19 cellular contexts compared by ENCODE assay signal in the genomic region with DNA sequence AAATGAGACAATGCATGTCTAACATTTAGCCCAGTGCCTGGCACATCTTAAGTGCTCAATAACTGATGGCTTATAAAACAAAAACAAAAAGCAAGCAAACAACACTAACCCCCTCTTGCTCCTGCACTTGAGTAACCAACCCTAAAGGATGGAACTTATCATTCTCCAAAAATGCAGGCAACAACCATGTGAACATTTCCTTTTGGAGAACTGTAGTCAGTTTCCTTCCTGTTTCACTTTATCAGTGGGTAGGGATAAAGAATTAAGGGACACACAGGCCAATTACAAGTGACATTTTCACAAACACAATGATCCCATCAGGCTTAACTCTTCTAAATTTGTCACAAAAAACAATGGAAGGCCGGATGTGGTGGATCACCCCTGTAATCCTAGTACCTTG. TPM values are rescaled to one million over a fixed set of nuclear protein-coding genes. Genes with fewer than 3 reads are reported as not detected.
DNase-seq lines count a peak whose midpoint lies in the region; ATAC-seq and TF ChIP-seq lines count a peak whose summit lies in the region.
"Had no signal": no experiment of that assay in that cellular context is flagged by ENCODE, and none has a peak within 500 bp of the region (broad histone marks: within the 10 kb centered on the region; RNA-seq: fewer than 3 reads in every experiment).

No MANE protein-coding gene starts in this region.

- no peak overlapping the region for H3K4me3 Mint-ChIP-seq in neural progenitor cell

- no peaks in the 10 kb centered on the region for H3K27me3 ChIP-seq in IMR-90 (ENCODE audit: control insufficient read depth, insufficient read depth, low read length)
- H3K27me3 ChIP-seq in neural progenitor cell = no peaks in the 10 kb centered on the region

- no peak overlapping the region for H4K8ac ChIP-seq in IMR-90 (ENCODE audit: low read depth in 2 of 2, low read length in 2 of 2)

- H3K79me1 ChIP-seq in IMR-90 (ENCODE audit: low read depth in 1 of 2, low read length in 2 of 2) = no peaks in the 10 kb centered on the region

- H3K4me3 ChIP-seq in IMR-90 (ENCODE audit: insufficient read depth, low read depth, low read length) (no peak overlapping the region), fibroblast of pulmonary artery (replicated peaks; ENCODE audit: low read depth, low read length) (no peak overlapping the region), neural progenitor cell (no peak overlapping the region)
- H3K4me3 ChIP-seq: SK-N-MC had no signal

- H3K36me3 ChIP-seq in IMR-90 (ENCODE audit: control insufficient read depth, insufficient read depth, low read length) (peaks cover 10% of the 10 kb centered on the region), neural progenitor cell (peaks cover 9% of the 10 kb centered on the region)

- POLR2A ChIA-PET in IMR-90 (lab: Charles Lee; ENCODE audit: unreplicated experiment) = no interaction called here

- in situ Hi-C loops in IMR-90 (cut with MboI; ENCODE audit: low sequenced_read_pairs) = loop anchor here (10.0 kb wide), 1 partner anchor 225 kb away; no protein-coding TSS in a partner anchor

- TF ChIP-seq CTCF in IMR-90 (conservative IDR thresholded peaks at IDR 0.05; ENCODE audit: low read depth, low read length) = no peak
- TF ChIP-seq CTCF in fibroblast of pulmonary artery (IDR thresholded peaks at IDR 0.05; ENCODE audit: low read length, missing control alignments) = no peak
- no peak for TF ChIP-seq CTCF in neural progenitor cell (IDR thresholded peaks at IDR 0.05)

- no peaks in the 10 kb centered on the region for H3K4me1 Mint-ChIP-seq in neural progenitor cell

- no peak for TF ChIP-seq POLR2A in IMR-90 (IDR thresholded peaks at IDR 0.05; ENCODE audit: low read depth, low read length)

- H3K23ac ChIP-seq in IMR-90 (ENCODE audit: low read depth, low read length) = no peak overlapping the region

- no peak overlapping the region for H3K27ac ChIP-seq in IMR-90 (ENCODE audit: insufficient read depth, low read length)
- H3K27ac ChIP-seq in neural progenitor cell = no peak overlapping the region
- H3K27ac ChIP-seq: SK-N-MC had no signal

- H2AFZ ChIP-seq in IMR-90 (replicated peaks; ENCODE audit: low read length, poor library complexity) (no peak overlapping the region), neural progenitor cell (replicated peaks) (no peak overlapping the region)

- H3K4ac ChIP-seq in IMR-90 (ENCODE audit: low read depth, low read length) = no peak overlapping the region

- peak; percentile 46 for DNase-seq in EH (ENCODE audit: low read depth)
- peak; percentile 17 for DNase-seq in IMR-90
- DNase-seq in fibroblast of pulmonary artery (ENCODE audit: low read depth) = peak; percentile 35
- DNase-seq in neural progenitor cell (ENCODE audit: low spot score) = peak; percentile 18
- DNase-seq in activated T-cell treated with anti-CD3 and anti-CD28 coated beads for 4 hours = no peak
- DNase-seq in AG08396 (ENCODE audit: low spot score) = no peak
- DNase-seq: ACHN, AML-193, DMS 273 treated with DMSO at 0.1 percent for 48 hours, DND-41, GDM1, GOT3, KG1, NCI-H1105 treated with DMSO at 0.1 percent for 48 hours, NCI-H1694 treated with DMSO at 0.1 percent for 48 hours, OCI-M1, SHP77 had no signal

- no peak overlapping the region for H2AK9ac ChIP-seq in IMR-90 (replicated peaks; ENCODE audit: low read depth, low read length, poor library complexity)

- intact Hi-C loops in IMR-90 (cut with micrococcal nuclease) = loop anchor here (10.0 kb wide), 1 partner anchor 1225 kb away; no protein-coding TSS in a partner anchor

- no peak overlapping the region for H2BK15ac ChIP-seq in IMR-90 (ENCODE audit: low read depth, low read length)

- 100% methylated on average over 1 of the region's 1 CpG; no CpG with 5 or more reads in 1 of the 2 experiments for WGBS in IMR-90 (ENCODE audit: extremely low coverage in 2 of 2, insufficient read length in 1 of 2), 2 experiments

- H3K9me3 Mint-ChIP-seq in neural progenitor cell = no peaks in the 10 kb centered on the region

- H3K4me1 ChIP-seq in IMR-90 (ENCODE audit: control insufficient read depth, insufficient read depth, low read length) (peaks cover 3% of the 10 kb centered on the region; the same call in 1 of the 2 replicates), neural progenitor cell (no peaks in the 10 kb centered on the region)

- H3K18ac ChIP-seq in IMR-90 (ENCODE audit: low read depth, low read length) = no peak overlapping the region

- dilution Hi-C loops in IMR-90 (cut with HindIII; ENCODE audit: low sequenced_read_pairs, unreplicated experiment) = no loop called here

- H3K56ac ChIP-seq in IMR-90 (ENCODE audit: extremely low read depth, insufficient read depth, low read length) = no peak overlapping the region

- no peak overlapping the region for H2BK5ac ChIP-seq in IMR-90 (ENCODE audit: low read depth, low read length, poor library complexity, severe bottlenecking)

- H2AK5ac ChIP-seq in IMR-90 (ENCODE audit: low read depth, low read length) = no peak overlapping the region

- no peaks in the 10 kb centered on the region for H3K79me2 ChIP-seq in neural progenitor cell (ENCODE audit: low read depth)

- H3K14ac ChIP-seq in IMR-90 (replicated peaks; ENCODE audit: low read depth, low read length) = 0 out of 2 replicates have a peak overlapping the region, but pooled peaks have one; percentile 21

- ATAC-seq in IMR-90 (ENCODE audit: low read depth) = no peak
- ATAC-seq in GM21576 (IDR thresholded peaks at IDR 0.05; ENCODE audit: unreplicated experiment) = no peak

- no peaks in the 10 kb centered on the region for H3K9me1 ChIP-seq in IMR-90 (ENCODE audit: insufficient read depth, low read length)

- H4K20me1 ChIP-seq in IMR-90 (ENCODE audit: insufficient read depth, low read length) (no peaks in the 10 kb centered on the region), neural progenitor cell (ENCODE audit: low read depth) (no peaks in the 10 kb centered on the region)

- no peak overlapping the region for H3K4me2 ChIP-seq in IMR-90 (ENCODE audit: low read depth, low read length)
- no peak overlapping the region for H3K4me2 ChIP-seq in neural progenitor cell

- H3K27me3 Mint-ChIP-seq in neural progenitor cell (ENCODE audit: insufficient read depth, low read depth) = no peaks in the 10 kb centered on the region

- H3K9me3 ChIP-seq in IMR-90 (ENCODE audit: control insufficient read depth, insufficient read depth, low read length) (no peaks in the 10 kb centered on the region), neural progenitor cell (ENCODE audit: low read depth) (no peaks in the 10 kb centered on the region)

- H3K9ac ChIP-seq in IMR-90 (ENCODE audit: low read depth, low read length) = no peak overlapping the region
- H3K9ac ChIP-seq in neural progenitor cell = no peak overlapping the region

- H4K5ac ChIP-seq in IMR-90 (ENCODE audit: low read depth, low read length) = peak overlapping the region; percentile 48; the same call in 1 of the 2 replicates

- peaks cover 6% of the 10 kb centered on the region for H3F3A ChIP-seq in neural progenitor cell (ENCODE audit: low read depth)

- no peak overlapping the region for H4K91ac ChIP-seq in IMR-90 (ENCODE audit: insufficient read depth, low read depth, low read length)

- TF ChIP-seq RAD21 in IMR-90 (IDR thresholded peaks at IDR 0.05; ENCODE audit: low read length) = no peak

- no peak overlapping the region for H2BK120ac ChIP-seq in IMR-90 (ENCODE audit: low read depth, low read length)

- BruUV-seq in IMR-90 (replicated peaks; lab: Mats Ljungman, UMichigan) = no TSS peak

- no peak overlapping the region for H3K27ac Mint-ChIP-seq in neural progenitor cell

- H3K36me3 Mint-ChIP-seq in neural progenitor cell = peaks cover 24% of the 10 kb centered on the region

- CTCF ChIA-PET in IMR-90 (lab: Yijun Ruan, JAX) = no interaction called here

- H2BK20ac ChIP-seq in IMR-90 (ENCODE audit: low read depth, low read length) = no peak overlapping the region

TF ChIP-seq in IMR-90, 13 proteins besides CTCF, POLR2A, EP300 and RAD21:
- TF ChIP-seq CEBPB (IDR thresholded peaks at IDR 0.05; ENCODE audit: low read depth, low read length) (no peak), MAZ (IDR thresholded peaks at IDR 0.05; ENCODE audit: borderline replicate concordance, low read depth, low read length) (no peak), SMC3 (IDR thresholded peaks at IDR 0.05; ENCODE audit: low read depth, low read length) (no peak), CHD1 (IDR thresholded peaks at IDR 0.05; ENCODE audit: low read depth, low read length) (no peak), RFX5 (IDR thresholded peaks at IDR 0.05; ENCODE audit: low read depth, low read length) (no peak), RCOR1 (IDR thresholded peaks at IDR 0.05; ENCODE audit: insufficient replicate concordance, low read length) (no peak), FOS (IDR thresholded peaks at IDR 0.05; ENCODE audit: low read depth, low read length) (no peak), MXI1 (IDR thresholded peaks at IDR 0.05; ENCODE audit: borderline replicate concordance, low read depth, low read length) (no peak), MAFK (IDR thresholded peaks at IDR 0.05; ENCODE audit: low read depth, low read length) (no peak), BHLHE40 (IDR thresholded peaks at IDR 0.05; ENCODE audit: low read depth, low read length) (no peak), NFE2L2 (IDR thresholded peaks at IDR 0.05; ENCODE audit: low read depth, low read length) (no peak)
- TF ChIP-seq, protein P1, sequence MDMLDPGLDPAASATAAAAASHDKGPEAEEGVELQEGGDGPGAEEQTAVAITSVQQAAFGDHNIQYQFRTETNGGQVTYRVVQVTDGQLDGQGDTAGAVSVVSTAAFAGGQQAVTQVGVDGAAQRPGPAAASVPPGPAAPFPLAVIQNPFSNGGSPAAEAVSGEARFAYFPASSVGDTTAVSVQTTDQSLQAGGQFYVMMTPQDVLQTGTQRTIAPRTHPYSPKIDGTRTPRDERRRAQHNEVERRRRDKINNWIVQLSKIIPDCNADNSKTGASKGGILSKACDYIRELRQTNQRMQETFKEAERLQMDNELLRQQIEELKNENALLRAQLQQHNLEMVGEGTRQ (IDR thresholded peaks at IDR 0.05; ENCODE audit: low read depth, low read length) = no peak
- TF ChIP-seq, protein P2, sequence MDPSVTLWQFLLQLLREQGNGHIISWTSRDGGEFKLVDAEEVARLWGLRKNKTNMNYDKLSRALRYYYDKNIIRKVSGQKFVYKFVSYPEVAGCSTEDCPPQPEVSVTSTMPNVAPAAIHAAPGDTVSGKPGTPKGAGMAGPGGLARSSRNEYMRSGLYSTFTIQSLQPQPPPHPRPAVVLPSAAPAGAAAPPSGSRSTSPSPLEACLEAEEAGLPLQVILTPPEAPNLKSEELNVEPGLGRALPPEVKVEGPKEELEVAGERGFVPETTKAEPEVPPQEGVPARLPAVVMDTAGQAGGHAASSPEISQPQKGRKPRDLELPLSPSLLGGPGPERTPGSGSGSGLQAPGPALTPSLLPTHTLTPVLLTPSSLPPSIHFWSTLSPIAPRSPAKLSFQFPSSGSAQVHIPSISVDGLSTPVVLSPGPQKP (IDR thresholded peaks at IDR 0.05; ENCODE audit: borderline replicate concordance, low read depth, low read length) = no peak

RNA-seq across cellular contexts. Expression of a gene that starts 30.4 kb away (rescaled TPM):
- 1,618 and 2,908 TPM in 2 replicates for total RNA-seq in IMR-90 (2012; rRNA removed)
- 1,481 and 1,729 TPM in 2 replicates for polyA plus RNA-seq in IMR-90 (2012; rRNA removed)
- polyA plus RNA-seq in IMR-90 (2012; cell fraction: cytosol; rRNA removed) = 401 and 1,191 TPM in 2 replicates
- polyA plus RNA-seq in IMR-90 (2012; cell fraction: nucleus; rRNA removed; ENCODE audit: low replicate concordance) = 47.3 and 747 TPM in 2 replicates
- total RNA-seq in neural progenitor cell (ENCODE audit: low replicate concordance) = 6,330 and 9,356 TPM in 2 replicates

Comparison
In these comparisons a context has a peak if more than half of its experiments do, and no peak if none do; other contexts are left out.
1. DNase-seq: peak in EH (single experiment), IMR-90 (single experiment), fibroblast of pulmonary artery (single experiment) and neural progenitor cell (single experiment); none in activated T-cell treated with anti-CD3 and anti-CD28 coated beads for 4 hours (single experiment) and AG08396 (single experiment).